ENCODE assay signal across 17 cellular contexts in the genomic region with DNA sequence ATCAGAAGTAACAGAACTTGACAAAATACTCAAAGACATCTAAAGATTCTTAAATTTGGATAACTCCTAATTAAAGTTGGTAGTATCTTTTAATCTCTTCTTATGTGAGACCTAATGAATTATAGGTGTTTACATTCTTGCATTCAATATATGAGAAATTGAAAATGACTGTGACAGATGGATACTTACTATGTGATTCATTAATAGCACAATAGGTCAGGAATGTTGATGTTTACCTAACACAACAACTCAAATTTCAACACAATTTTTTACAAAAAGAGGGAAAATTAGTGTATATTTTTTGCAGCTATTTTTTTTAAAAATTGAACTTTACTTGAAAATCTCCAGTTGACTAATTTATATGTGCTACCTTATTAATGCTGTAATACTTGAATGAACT. TPM values are rescaled to one million over a fixed set of nuclear protein-coding genes. Genes with fewer than 3 reads are reported as not detected.
A peak's percentile ranks its signal among the peaks of the same experiment; 100 is the strongest.
DNase-seq lines count a peak whose midpoint lies in the region; ATAC-seq, FAIRE-seq and TF ChIP-seq lines count a peak whose summit lies in the region.
"Had no signal": no experiment of that assay in that cellular context is flagged by ENCODE, and none has a peak within 500 bp of the region (broad histone marks: within the 10 kb centered on the region; RNA-seq: fewer than 3 reads in every experiment).

No MANE protein-coding gene starts in this region.

- DNase-seq in A549 (ENCODE audit: low read depth in 1 of 2, low spot score in 1 of 2), result no peak
- DNase-seq in RWPE1 (ENCODE audit: low spot score), result peak; percentile 23
- DNase-seq in renal cortical epithelial cell (ENCODE audit: low read depth), result peak; percentile 37
- no peak for DNase-seq in cerebellar cortex (ENCODE audit: low spot score)
- DNase-seq in activated gamma-delta T cell treated with Interleukin-2 at 50 U/mL for 16 hours, result no peak
- DNase-seq: CD8-positive, alpha-beta T cell; DMS 273 treated with DMSO at 0.1 percent for 48 hours; DND-41; GF-D8; Karpas-422 had no signal

- TF ChIP-seq EP300 in A549 (IDR thresholded peaks at IDR 0.05), result no peak

- TF ChIP-seq CTCF in A549 (IDR thresholded peaks at IDR 0.05), result no peak
- no peak for TF ChIP-seq CTCF in RWPE1 (conservative IDR thresholded peaks at IDR 0.05; ENCODE audit: low read depth)

- TF ChIP-seq RAD21 in A549 (conservative IDR thresholded peaks at IDR 0.05 in 1 of 2, IDR thresholded peaks at IDR 0.05 in 1 of 2), result no peak

- FAIRE-seq in A549 (lab: Jason Lieb, UNC) (no peak), G401.6 (lab: Jason Lieb, UNC) (peak; percentile 25)
- FAIRE-seq: H1, K562 had no signal

- CTCF ChIA-PET in A549 (lab: Yijun Ruan, JAX) (interaction anchor here (0.6 to 2.7 kb wide), 5 partner anchors 12 to 174 kb away, joined by 3 to 6 read pairs (median 3); no protein-coding TSS in a partner anchor), RWPE1 (lab: Yijun Ruan, JAX) (interaction anchor here (0.6 kb wide), 3 partner anchors 14 to 746 kb away, joined by 3 to 6 read pairs (median 4); no protein-coding TSS in a partner anchor)

- no peak for TF ChIP-seq POLR2A in A549 (IDR thresholded peaks at IDR 0.05; ENCODE audit: low read length)

- no peak overlapping the region for H3K4me3 ChIP-seq in A549
- H3K4me3 ChIP-seq: BLaER1 treated with 17β-estradiol and CSF1 and Interleukin-3, amounts not matched to agents 10 nM and 100 nM; K562 had no signal

- peak overlapping the region; percentile 54 for H3K4me2 ChIP-seq in A549
- H3K4me2 ChIP-seq: BLaER1 treated with 17β-estradiol and CSF1 and Interleukin-3, amounts not matched to agents 10 nM and 100 nM had no signal

- POLR2A ChIA-PET in A549 (lab: Yijun Ruan, JAX), result interaction anchor here (0.6 kb wide), 1 partner anchor 28 kb away, joined by 4 read pairs; no protein-coding TSS in a partner anchor
- POLR2A ChIA-PET in RWPE1 (lab: Yijun Ruan, JAX; ENCODE audit: low non-redundant PET), result no interaction called here

- H3K4me1 ChIP-seq in A549, result peaks cover 32% of the 10 kb centered on the region
- H3K4me1 ChIP-seq: BLaER1 treated with 17β-estradiol and CSF1 and Interleukin-3, amounts not matched to agents 10 nM and 100 nM had no signal

- H3K9me3 ChIP-seq in A549, result no peaks in the 10 kb centered on the region
- H3K9me3 ChIP-seq: BLaER1 treated with 17β-estradiol and CSF1 and Interleukin-3, amounts not matched to agents 10 nM and 100 nM had no signal

- H3K27ac ChIP-seq in A549 (peak overlapping the region; percentile 65 to 86; a peak in 5 of 6 replicates), RWPE1 (no peak overlapping the region)
- H3K27ac ChIP-seq: 22Rv1; BLaER1 treated with 17β-estradiol and CSF1 and Interleukin-3, amounts not matched to agents 10 nM and 100 nM; HL-60 had no signal

- ATAC-seq in A549, result peak in 1 of 2 experiments; percentile 39; a peak in 2 of 6 replicates
- ATAC-seq in HG02571 (IDR thresholded peaks at IDR 0.05; ENCODE audit: unreplicated experiment), result no peak
- ATAC-seq: CD8-positive, alpha-beta T cell had no signal

TF ChIP-seq in A549, 52 proteins besides CTCF, POLR2A, EP300 and RAD21 (continues in another document):
- TF ChIP-seq NFE2L2 (conservative IDR thresholded peaks at IDR 0.05; ENCODE audit: low read length) (no peak), JUN (IDR thresholded peaks at IDR 0.05) (no peak), FOXS1 (CRISPR knock-in tag; IDR thresholded peaks at IDR 0.05) (peak; percentile 72; the same call in 1 of the 2 replicates), HDAC2 (IDR thresholded peaks at IDR 0.05) (no peak), HEYL (CRISPR knock-in tag; IDR thresholded peaks at IDR 0.05) (no peak), MAFK (IDR thresholded peaks at IDR 0.05; ENCODE audit: partially characterized antibody) (no peak), RCOR1 (IDR thresholded peaks at IDR 0.05; ENCODE audit: low read depth, low read length) (no peak), BHLHE40 (IDR thresholded peaks at IDR 0.05; ENCODE audit: low read depth, low read length) (no peak), MAZ (IDR thresholded peaks at IDR 0.05; ENCODE audit: borderline replicate concordance, low read depth, low read length) (no peak), FOSL2 (IDR thresholded peaks at IDR 0.05) (no peak), FOSL2 (CRISPR knock-in tag; IDR thresholded peaks at IDR 0.05) (peak; percentile 73), HOXA7 (CRISPR knock-in tag; IDR thresholded peaks at IDR 0.05) (no peak), EHF (CRISPR knock-in tag; IDR thresholded peaks at IDR 0.05) (no peak), CHD4 (IDR thresholded peaks at IDR 0.05; ENCODE audit: borderline replicate concordance) (no peak), HOXB13 (CRISPR knock-in tag; IDR thresholded peaks at IDR 0.05; ENCODE audit: low read depth) (no peak)
- TF ChIP-seq, protein P1, sequence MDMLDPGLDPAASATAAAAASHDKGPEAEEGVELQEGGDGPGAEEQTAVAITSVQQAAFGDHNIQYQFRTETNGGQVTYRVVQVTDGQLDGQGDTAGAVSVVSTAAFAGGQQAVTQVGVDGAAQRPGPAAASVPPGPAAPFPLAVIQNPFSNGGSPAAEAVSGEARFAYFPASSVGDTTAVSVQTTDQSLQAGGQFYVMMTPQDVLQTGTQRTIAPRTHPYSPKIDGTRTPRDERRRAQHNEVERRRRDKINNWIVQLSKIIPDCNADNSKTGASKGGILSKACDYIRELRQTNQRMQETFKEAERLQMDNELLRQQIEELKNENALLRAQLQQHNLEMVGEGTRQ (IDR thresholded peaks at IDR 0.05), result no peak
- TF ChIP-seq, protein P2, sequence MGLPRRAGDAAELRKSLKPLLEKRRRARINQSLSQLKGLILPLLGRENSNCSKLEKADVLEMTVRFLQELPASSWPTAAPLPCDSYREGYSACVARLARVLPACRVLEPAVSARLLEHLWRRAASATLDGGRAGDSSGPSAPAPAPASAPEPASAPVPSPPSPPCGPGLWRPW (IDR thresholded peaks at IDR 0.05), result no peak
- TF ChIP-seq, protein P3, sequence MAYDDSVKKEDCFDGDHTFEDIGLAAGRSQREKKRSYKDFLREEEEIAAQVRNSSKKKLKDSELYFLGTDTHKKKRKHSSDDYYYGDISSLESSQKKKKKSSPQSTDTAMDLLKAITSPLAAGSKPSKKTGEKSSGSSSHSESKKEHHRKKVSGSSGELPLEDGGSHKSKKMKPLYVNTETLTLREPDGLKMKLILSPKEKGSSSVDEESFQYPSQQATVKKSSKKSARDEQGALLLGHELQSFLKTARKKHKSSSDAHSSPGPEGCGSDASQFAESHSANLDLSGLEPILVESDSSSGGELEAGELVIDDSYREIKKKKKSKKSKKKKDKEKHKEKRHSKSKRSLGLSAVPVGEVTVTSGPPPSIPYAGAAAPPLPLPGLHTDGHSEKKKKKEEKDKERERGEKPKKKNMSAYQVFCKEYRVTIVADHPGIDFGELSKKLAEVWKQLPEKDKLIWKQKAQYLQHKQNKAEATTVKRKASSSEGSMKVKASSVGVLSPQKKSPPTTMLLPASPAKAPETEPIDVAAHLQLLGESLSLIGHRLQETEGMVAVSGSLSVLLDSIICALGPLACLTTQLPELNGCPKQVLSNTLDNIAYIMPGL (CRISPR knock-in tag; IDR thresholded peaks at IDR 0.05; ENCODE audit: borderline replicate concordance), result no peak
- TF ChIP-seq, protein P4, sequence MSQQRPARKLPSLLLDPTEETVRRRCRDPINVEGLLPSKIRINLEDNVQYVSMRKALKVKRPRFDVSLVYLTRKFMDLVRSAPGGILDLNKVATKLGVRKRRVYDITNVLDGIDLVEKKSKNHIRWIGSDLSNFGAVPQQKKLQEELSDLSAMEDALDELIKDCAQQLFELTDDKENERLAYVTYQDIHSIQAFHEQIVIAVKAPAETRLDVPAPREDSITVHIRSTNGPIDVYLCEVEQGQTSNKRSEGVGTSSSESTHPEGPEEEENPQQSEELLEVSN (IDR thresholded peaks at IDR 0.05; ENCODE audit: borderline replicate concordance, low read depth), result no peak
- TF ChIP-seq, protein P5, sequence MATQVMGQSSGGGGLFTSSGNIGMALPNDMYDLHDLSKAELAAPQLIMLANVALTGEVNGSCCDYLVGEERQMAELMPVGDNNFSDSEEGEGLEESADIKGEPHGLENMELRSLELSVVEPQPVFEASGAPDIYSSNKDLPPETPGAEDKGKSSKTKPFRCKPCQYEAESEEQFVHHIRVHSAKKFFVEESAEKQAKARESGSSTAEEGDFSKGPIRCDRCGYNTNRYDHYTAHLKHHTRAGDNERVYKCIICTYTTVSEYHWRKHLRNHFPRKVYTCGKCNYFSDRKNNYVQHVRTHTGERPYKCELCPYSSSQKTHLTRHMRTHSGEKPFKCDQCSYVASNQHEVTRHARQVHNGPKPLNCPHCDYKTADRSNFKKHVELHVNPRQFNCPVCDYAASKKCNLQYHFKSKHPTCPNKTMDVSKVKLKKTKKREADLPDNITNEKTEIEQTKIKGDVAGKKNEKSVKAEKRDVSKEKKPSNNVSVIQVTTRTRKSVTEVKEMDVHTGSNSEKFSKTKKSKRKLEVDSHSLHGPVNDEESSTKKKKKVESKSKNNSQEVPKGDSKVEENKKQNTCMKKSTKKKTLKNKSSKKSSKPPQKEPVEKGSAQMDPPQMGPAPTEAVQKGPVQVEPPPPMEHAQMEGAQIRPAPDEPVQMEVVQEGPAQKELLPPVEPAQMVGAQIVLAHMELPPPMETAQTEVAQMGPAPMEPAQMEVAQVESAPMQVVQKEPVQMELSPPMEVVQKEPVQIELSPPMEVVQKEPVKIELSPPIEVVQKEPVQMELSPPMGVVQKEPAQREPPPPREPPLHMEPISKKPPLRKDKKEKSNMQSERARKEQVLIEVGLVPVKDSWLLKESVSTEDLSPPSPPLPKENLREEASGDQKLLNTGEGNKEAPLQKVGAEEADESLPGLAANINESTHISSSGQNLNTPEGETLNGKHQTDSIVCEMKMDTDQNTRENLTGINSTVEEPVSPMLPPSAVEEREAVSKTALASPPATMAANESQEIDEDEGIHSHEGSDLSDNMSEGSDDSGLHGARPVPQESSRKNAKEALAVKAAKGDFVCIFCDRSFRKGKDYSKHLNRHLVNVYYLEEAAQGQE (IDR thresholded peaks at IDR 0.05), result no peak

RNA-seq across cellular contexts. Expression of a gene that starts 31.7 kb away (rescaled TPM):
- polyA plus RNA-seq in A549 (2011; rRNA removed), result 221 and 226 TPM in 2 replicates
- polyA plus RNA-seq in A549 (2012; cell fraction: cytosol; rRNA removed), result 42.6 and 47.1 TPM in 2 replicates
- polyA plus RNA-seq in A549 (2012; cell fraction: nucleus; rRNA removed), result 40.7 and 48.6 TPM in 2 replicates
- polyA plus RNA-seq in A549 (2017; fragmentation: RNase III; extraction: RNeasy Plus Mini Kit Qiagen cat#74134 plus additional on column Dnase treatment), result 40.3 to 44.0 TPM (median 42.2 TPM) in 3 replicates
- polyA minus RNA-seq in A549 (2011; rRNA and poly(A)+ RNA removed), result 131 and 156 TPM in 2 replicates
- total RNA-seq in renal cortical epithelial cell, result 32.3 and 47.2 TPM in 2 replicates

RNA-seq across cellular contexts. Expression of a gene that starts 34.3 kb away (rescaled TPM):
- 58.6 and 61.3 TPM in 2 replicates for polyA plus RNA-seq in A549 (2011; rRNA removed)
- polyA plus RNA-seq in A549 (2012; cell fraction: cytosol; rRNA removed), result 29.0 and 33.4 TPM in 2 replicates
- 17.6 and 24.1 TPM in 2 replicates for polyA plus RNA-seq in A549 (2012; cell fraction: nucleus; rRNA removed)
- 44.0 to 54.5 TPM (median 49.7 TPM) in 3 replicates for polyA plus RNA-seq in A549 (2017; fragmentation: RNase III; extraction: RNeasy Plus Mini Kit Qiagen cat#74134 plus additional on column Dnase treatment)
- 50.0 and 55.6 TPM in 2 replicates for polyA minus RNA-seq in A549 (2011; rRNA and poly(A)+ RNA removed)
- 55.2 and 65.2 TPM in 2 replicates for total RNA-seq in renal cortical epithelial cell

Comparison
In these comparisons a context has a peak if more than half of its experiments do, and no peak if none do; other contexts are left out.
1. DNase-seq: peak in RWPE1 (single experiment) and renal cortical epithelial cell (single experiment); none in A549 (0 of 2), cerebellar cortex (single experiment) and activated gamma-delta T cell treated with Interleukin-2 at 50 U/mL for 16 hours (single experiment).